In genomic region chr1:150066838-150067183, GRCh38 we compare ENCODE assay signal across 7 cellular contexts. TPM values are rescaled to one million over a fixed set of nuclear protein-coding genes. Genes with fewer than 3 reads are reported as not detected.
DNase-seq lines count a peak whose midpoint lies in the region; ATAC-seq and TF ChIP-seq lines count a peak whose summit lies in the region.

No MANE protein-coding gene starts in this region.

- peaks cover 31% of the 10 kb centered on the region for H3K79me2 ChIP-seq in hepatocyte

- in situ Hi-C loops in Panc1 (cut with HindIII; ENCODE audit: low pct_unique_long_range_greater_than_20kb, low sequenced_read_pairs): no loop called here

- H3K27ac Mint-ChIP-seq in activated naive CD8-positive, alpha-beta T cell treated with anti-CD3 and anti-CD28 coated beads for 36 hours: peak overlapping the region; percentile 98

- H3K36me3 ChIP-seq in Panc1 (ENCODE audit: control insufficient read depth, insufficient read depth, low read length): peaks cover 10% of the 10 kb centered on the region
- no peaks in the 10 kb centered on the region for H3K36me3 ChIP-seq in hepatocyte (replicated peaks; ENCODE audit: insufficient read depth, low read depth)

- H3K27me3 Mint-ChIP-seq in activated naive CD8-positive, alpha-beta T cell treated with anti-CD3 and anti-CD28 coated beads for 36 hours: no peaks in the 10 kb centered on the region

- peaks cover 19% of the 10 kb centered on the region for H3K36me3 Mint-ChIP-seq in activated naive CD8-positive, alpha-beta T cell treated with anti-CD3 and anti-CD28 coated beads for 36 hours

- H3K27ac ChIP-seq in Panc1 (ENCODE audit: low read length) (peak overlapping the region; percentile 99), hepatocyte (peak overlapping the region; percentile 97)

- H3K4me3 ChIP-seq in Panc1 (ENCODE audit: low read depth in 2 of 2, low read length in 2 of 2) (peak overlapping the region; percentile 89 to 92), hepatocyte (peak overlapping the region; percentile 68)

- ATAC-seq in GM18909 (IDR thresholded peaks at IDR 0.05; ENCODE audit: poor library complexity, unreplicated experiment) (peak; percentile 29), HG03066 (IDR thresholded peaks at IDR 0.05; ENCODE audit: low read depth, unreplicated experiment) (peak; percentile 11), Panc1 (peak; percentile 74), sciatic nerve (peak; percentile 58), GM18873 (IDR thresholded peaks at IDR 0.05; ENCODE audit: low FRiP score, unreplicated experiment) (no peak)

- WGBS in hepatocyte (ENCODE audit: low lambda C conversion rate, missing lambda C conversion rate): 1% methylated on average over 13 of the region's 18 CpGs

- DNase-seq in Panc1 (ENCODE audit: low read depth, low spot score): no peak
- peak; percentile 66 for DNase-seq in activated naive CD8-positive, alpha-beta T cell treated with anti-CD3 and anti-CD28 coated beads for 36 hours
- peak; percentile 68 for DNase-seq in hepatocyte (ENCODE audit: low spot score)
- peak; percentile 73 for DNase-seq in sciatic nerve (ENCODE audit: low spot score)

- TF ChIP-seq CTCF in Panc1 (IDR thresholded peaks at IDR 0.05): no peak
- TF ChIP-seq CTCF in hepatocyte (IDR thresholded peaks at IDR 0.05; ENCODE audit: poor library complexity): no peak

- peak overlapping the region; percentile 88 for H2AFZ ChIP-seq in hepatocyte

- intact Hi-C loops in Panc1 (cut with micrococcal nuclease; ENCODE audit: unreplicated experiment) (loop anchor here (10.0 kb wide), 1 partner anchor 172 kb away; the partner anchor contains the start of gene BOLA1), sciatic nerve (cut with DNase I) (no loop called here)

- peak overlapping the region; percentile 92 for H3K4me3 Mint-ChIP-seq in activated naive CD8-positive, alpha-beta T cell treated with anti-CD3 and anti-CD28 coated beads for 36 hours

- no peaks in the 10 kb centered on the region for H3K9me2 ChIP-seq in hepatocyte (replicated peaks; ENCODE audit: insufficient read depth)

- TSS peak; percentile 86 for BruUV-seq in Panc1 (replicated peaks; lab: Mats Ljungman, UMichigan)

- H3K9me3 Mint-ChIP-seq in activated naive CD8-positive, alpha-beta T cell treated with anti-CD3 and anti-CD28 coated beads for 36 hours: no peaks in the 10 kb centered on the region

- POLR2A ChIA-PET in Panc1 (lab: Charles Lee): no interaction called here

- peak overlapping the region; percentile 77 for H3K4me2 ChIP-seq in hepatocyte

- peaks cover 10% of the 10 kb centered on the region; the same call in 1 of the 2 replicates for H3K4me1 ChIP-seq in Panc1 (ENCODE audit: control insufficient read depth, insufficient read depth, low read length)
- peaks cover 11% of the 10 kb centered on the region for H3K4me1 ChIP-seq in hepatocyte (ENCODE audit: insufficient read depth)

- no peaks in the 10 kb centered on the region for H3K9me3 ChIP-seq in Panc1 (ENCODE audit: control insufficient read depth, insufficient read depth, low read depth, low read length)
- H3K9me3 ChIP-seq in hepatocyte (ENCODE audit: low read depth): no peaks in the 10 kb centered on the region

- H3K27me3 ChIP-seq in Panc1 (ENCODE audit: control insufficient read depth, insufficient read depth, low read length) (no peaks in the 10 kb centered on the region), hepatocyte (no peaks in the 10 kb centered on the region)

- CTCF ChIA-PET in Panc1 (lab: Charles Lee): no interaction called here

- peaks cover 29% of the 10 kb centered on the region for H3K4me1 Mint-ChIP-seq in activated naive CD8-positive, alpha-beta T cell treated with anti-CD3 and anti-CD28 coated beads for 36 hours

- H4K20me1 ChIP-seq in hepatocyte (ENCODE audit: insufficient read depth, poor library complexity, severe bottlenecking): no peaks in the 10 kb centered on the region

RNA-seq across cellular contexts. Expression of gene VPS45, which starts 0.8 kb away (rescaled TPM):
- total RNA-seq in Panc1 (2021; ENCODE audit: unreplicated experiment) (24.9 TPM), hepatocyte (35.8 and 37.1 TPM in 2 replicates), sciatic nerve (44.1 TPM)
- polyA plus RNA-seq in Panc1 (2012; ENCODE audit: insufficient read length): 14.6 TPM
- 10 to 100 TPM; 22.9 to 23.0 TPM for total RNA-seq in activated naive CD8-positive, alpha-beta T cell treated with anti-CD3 and anti-CD28 coated beads for 36 hours
- 23.8 and 26.7 TPM in 2 replicates for polyA plus RNA-seq in hepatocyte

RNA-seq across cellular contexts. Expression of gene OTUD7B, which starts 56.3 kb away (rescaled TPM):
- total RNA-seq in Panc1 (2021; ENCODE audit: unreplicated experiment) (24.1 TPM), hepatocyte (17.1 and 17.8 TPM in 2 replicates), sciatic nerve (102 TPM)
- 11.0 TPM for polyA plus RNA-seq in Panc1 (2012; ENCODE audit: insufficient read length)
- 10 to 100 TPM; 21.9 to 23.2 TPM for total RNA-seq in activated naive CD8-positive, alpha-beta T cell treated with anti-CD3 and anti-CD28 coated beads for 36 hours
- polyA plus RNA-seq in hepatocyte: 2.8 and 3.6 TPM in 2 replicates
